In the genomic region with DNA sequence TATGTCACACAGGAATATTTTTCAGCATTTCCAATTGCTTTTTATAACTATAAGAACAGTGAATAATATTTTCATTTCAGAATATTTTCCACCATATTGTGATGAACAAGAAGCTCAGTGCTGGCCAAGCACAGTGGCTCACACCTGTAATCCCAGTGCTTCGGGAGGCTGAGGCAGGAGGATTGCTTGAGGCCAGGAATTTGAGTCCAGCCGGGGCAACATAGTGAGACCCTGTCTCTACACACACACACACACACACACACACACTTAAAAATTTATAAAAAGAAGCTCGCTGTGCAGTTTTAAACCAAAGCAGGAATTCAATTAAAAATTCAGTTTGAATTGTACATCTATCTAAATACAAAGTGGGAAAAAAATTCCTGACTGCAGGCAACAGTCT, we compare ENCODE assay signal across 21 cellular contexts. TPM values are rescaled to one million over a fixed set of nuclear protein-coding genes. Genes with fewer than 3 reads are reported as not detected.
"Had no signal": no experiment of that assay in that cellular context is flagged by ENCODE, and none has a peak within 500 bp of the region (broad histone marks: within the 10 kb centered on the region; RNA-seq: fewer than 3 reads in every experiment).

No MANE protein-coding gene starts in this region.

- H3K9me3 Mint-ChIP-seq: activated B cell treated with CpG ODN at 0.5 μM for 24 hours; activated CD4-positive, alpha-beta T cell treated with anti-CD3 and anti-CD28 coated beads, Interleukin-2, amount 10 ng/mL, durations not matched to agents 24 days and 14 days; naive B cell had no signal

- H3K27ac Mint-ChIP-seq: activated B cell treated with CpG ODN at 0.5 μM for 24 hours had no signal

- H3K27ac ChIP-seq: right lobe of liver, SJSA1 had no signal

- ATAC-seq: psoas muscle, right lobe of liver, upper lobe of right lung had no signal

- H3K36me3 Mint-ChIP-seq: naive B cell had no signal

- H3K9me3 ChIP-seq: adrenal gland, psoas muscle, right lobe of liver, SJSA1, spleen, upper lobe of right lung had no signal

- H3K36me3 ChIP-seq: adrenal gland, right lobe of liver, SJSA1, spleen, upper lobe of right lung had no signal

- H3K4me3 ChIP-seq: adrenal gland, coronary artery, lung, right lobe of liver, SJSA1, upper lobe of right lung had no signal

- DNase-seq: activated B cell treated with CpG ODN at 0.5 μM for 24 hours; activated CD4-positive, alpha-beta T cell treated with anti-CD3 and anti-CD28 coated beads, Interleukin-2, amount 10 ng/mL, durations not matched to agents 24 days and 14 days; activated gamma-delta T cell treated with Interleukin-2 at 50 U/mL for 16 hours; activated T-cell treated with anti-CD3 and anti-CD28 coated beads, Interleukin-2, amount 50 U/mL, for 1 hour; adrenal gland; effector CD8-positive, alpha-beta T cell; naive B cell; occipital lobe; psoas muscle; right lobe of liver; stimulated activated CD4-positive, alpha-beta T cell treated with anti-CD3 and anti-CD28 coated beads, Interleukin-1b, Interleukin-23, amount 100 ng/mL, for 48 hours; stimulated activated naive CD4-positive, alpha-beta T cell treated with Interleukin-2 at 50 U/mL for 16 hours; T-helper 1 cell; upper lobe of right lung had no signal

- H3K27me3 ChIP-seq: adrenal gland, right lobe of liver had no signal

RNA-seq across cellular contexts. Expression of gene CFAP99, which starts 3.5 kb away (rescaled TPM):
- total RNA-seq: activated B cell treated with CpG ODN at 0.5 μM for 24 hours; activated CD4-positive, alpha-beta T cell treated with anti-CD3 and anti-CD28 coated beads, Interleukin-2, amount 10 ng/mL, durations not matched to agents 24 days and 14 days; activated CD8-positive, alpha-beta memory T cell treated with anti-CD3 and anti-CD28 coated beads for 36 hours; epithelial cell of proximal tubule; occipital lobe; psoas muscle; SJSA1; temporal lobe; upper lobe of right lung had no signal
